In the genomic region with DNA sequence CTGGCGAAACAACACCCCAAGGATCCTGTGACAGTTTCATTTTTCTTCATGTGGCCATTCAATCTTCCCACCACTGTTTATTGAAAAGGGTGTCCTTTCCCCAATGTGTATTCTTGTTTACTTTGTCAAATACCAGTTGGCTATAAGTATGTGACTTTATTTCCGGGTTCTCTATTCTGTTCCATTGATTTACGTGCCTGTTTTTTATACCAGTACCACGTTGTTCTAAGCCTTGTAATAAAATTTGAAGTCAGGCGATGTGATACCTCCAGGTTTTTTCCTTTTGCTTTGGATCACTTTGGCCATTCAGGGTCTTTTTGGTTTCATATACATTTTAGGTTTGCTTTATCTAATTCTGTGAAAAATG, we compare ENCODE assay signal across 17 cellular contexts. TPM values are rescaled to one million over a fixed set of nuclear protein-coding genes. Genes with fewer than 3 reads are reported as not detected.
DNase-seq lines count a peak whose midpoint lies in the region; ATAC-seq and TF ChIP-seq lines count a peak whose summit lies in the region.
"Had no signal": no experiment of that assay in that cellular context is flagged by ENCODE, and none has a peak within 500 bp of the region (broad histone marks: within the 10 kb centered on the region; RNA-seq: fewer than 3 reads in every experiment).

No MANE protein-coding gene starts in this region.

- H3K23ac ChIP-seq in H9 (ENCODE audit: insufficient read length, low read depth, low read length), result no peak overlapping the region

- TF ChIP-seq CTCF in H9 (conservative IDR thresholded peaks at IDR 0.05), result no peak
- TF ChIP-seq CTCF in body of pancreas (IDR thresholded peaks at IDR 0.05), result no peak
- TF ChIP-seq CTCF in CD4-positive, alpha-beta T cell (IDR thresholded peaks at IDR 0.05), result no peak

- H3K9ac ChIP-seq in H9 (ENCODE audit: extremely low read depth, insufficient read length, low read length) (no peak overlapping the region), iPS-20b (ENCODE audit: low read depth, low read length) (no peak overlapping the region), skeletal muscle satellite cell (ENCODE audit: low read depth, low read length) (peak overlapping the region; percentile 11)
- H3K9ac ChIP-seq: KMS-11, neural progenitor cell had no signal

- H3K36me3 ChIP-seq in body of pancreas (replicated peaks in 1 of 2; ENCODE audit: insufficient read depth in 1 of 2, low read depth in 2 of 2) (no peaks in the 10 kb centered on the region), iPS-20b (ENCODE audit: insufficient read depth, low read depth, low read length) (no peaks in the 10 kb centered on the region), skeletal muscle satellite cell (ENCODE audit: insufficient read depth, low read length) (no peaks in the 10 kb centered on the region)
- H3K36me3 ChIP-seq: BE2C, neural progenitor cell, vagina had no signal

- H3K4me1 Mint-ChIP-seq in H9, result peaks cover 4 to 16% of the 10 kb centered on the region in 2 experiments
- no peaks in the 10 kb centered on the region for H3K4me1 Mint-ChIP-seq in CD4-positive, alpha-beta T cell (ENCODE audit: low read depth)
- no peaks in the 10 kb centered on the region for H3K4me1 Mint-ChIP-seq in activated naive CD8-positive, alpha-beta T cell treated with anti-CD3 and anti-CD28 coated beads for 36 hours
- H3K4me1 Mint-ChIP-seq: activated CD4-positive, alpha-beta memory T cell treated with anti-CD3 and anti-CD28 coated beads, Interleukin-2, amount 10 ng/mL, durations not matched to agents 7 days and 5 days; neural progenitor cell had no signal

- H4K5ac ChIP-seq in H9 (ENCODE audit: insufficient read length, low read depth, low read length), result no peak overlapping the region

- CTCF ChIA-PET in CD4-positive, alpha-beta T cell (lab: Charles Lee), result no interaction called here

- no peak overlapping the region for H2BK20ac ChIP-seq in H9 (ENCODE audit: low read depth, low read length, poor library complexity, severe bottlenecking)

- peak overlapping the region in 2 of 3 experiments; percentile 57 to 77; a peak in 2 of 7 replicates for H3K27ac Mint-ChIP-seq in H9
- H3K27ac Mint-ChIP-seq in CD4-positive, alpha-beta T cell, result no peak overlapping the region
- H3K27ac Mint-ChIP-seq in activated naive CD8-positive, alpha-beta T cell treated with anti-CD3 and anti-CD28 coated beads for 36 hours, result no peak overlapping the region
- H3K27ac Mint-ChIP-seq: activated CD4-positive, alpha-beta memory T cell treated with anti-CD3 and anti-CD28 coated beads, Interleukin-2, amount 10 ng/mL, durations not matched to agents 7 days and 5 days; neural progenitor cell had no signal

- H3K4me2 ChIP-seq in H9 (ENCODE audit: insufficient read depth, insufficient read length, low read length) (no peak overlapping the region), skeletal muscle satellite cell (ENCODE audit: low read length) (peak overlapping the region; percentile 64)
- H3K4me2 ChIP-seq: KMS-11 had no signal

- no peaks in the 10 kb centered on the region for H4K20me1 ChIP-seq in H9 (ENCODE audit: control insufficient read depth, insufficient read depth, insufficient read length)

- H3K36me3 Mint-ChIP-seq in H9 (ENCODE audit: insufficient read depth in 1 of 3, low read depth in 3 of 3), result peaks cover 0 to 7% (median 2%) of the 10 kb centered on the region in 3 experiments; a peak in 2 of 7 replicates
- H3K36me3 Mint-ChIP-seq in CD4-positive, alpha-beta T cell (ENCODE audit: low read depth), result no peaks in the 10 kb centered on the region
- no peaks in the 10 kb centered on the region for H3K36me3 Mint-ChIP-seq in activated naive CD8-positive, alpha-beta T cell treated with anti-CD3 and anti-CD28 coated beads for 36 hours
- H3K36me3 Mint-ChIP-seq: neural progenitor cell had no signal

- H2AK5ac ChIP-seq in H9 (ENCODE audit: insufficient read length, low read length), result no peak overlapping the region

- H3K79me2 ChIP-seq in H9 (ENCODE audit: insufficient read depth, low read length), result no peaks in the 10 kb centered on the region

- H3K18ac ChIP-seq in H9 (ENCODE audit: insufficient read length, low read depth, low read length), result no peak overlapping the region

- H3K27ac ChIP-seq in H9 (ENCODE audit: insufficient read length, low read depth, low read length) (no peak overlapping the region), body of pancreas (peak overlapping the region; percentile 71 to 84 (median 80)), iPS-20b (ENCODE audit: low read length) (no peak overlapping the region)
- no peak overlapping the region for H3K27ac ChIP-seq in CD4-positive, alpha-beta T cell (ENCODE audit: low read depth, low read length)
- H3K27ac ChIP-seq: KMS-11, neural progenitor cell, vagina had no signal

- intact Hi-C loops in body of pancreas (cut with DNase I), result no loop called here
- intact Hi-C loops in CD4-positive, alpha-beta T cell (cut with DNase I, micrococcal nuclease), result no loop called here

- no peak overlapping the region for H2BK5ac ChIP-seq in H9 (ENCODE audit: insufficient read length, low read length)

- H3K56ac ChIP-seq in H9 (ENCODE audit: insufficient read length, low read depth, low read length), result no peak overlapping the region

- H3K4me1 ChIP-seq in H9 (ENCODE audit: insufficient read depth, low read length) (no peaks in the 10 kb centered on the region; the same call in 1 of the 2 replicates), body of pancreas (no peaks in the 10 kb centered on the region), iPS-20b (ENCODE audit: insufficient read depth, low read length) (peaks cover 15% of the 10 kb centered on the region; the same call in 1 of the 2 replicates), skeletal muscle satellite cell (ENCODE audit: control insufficient read depth, insufficient read depth, low read length) (peaks cover 5% of the 10 kb centered on the region)
- H3K4me1 ChIP-seq: BE2C, neural progenitor cell had no signal

- peak overlapping the region; percentile 42 to 66 for H3K4me3 Mint-ChIP-seq in H9
- no peak overlapping the region for H3K4me3 Mint-ChIP-seq in CD4-positive, alpha-beta T cell
- no peak overlapping the region for H3K4me3 Mint-ChIP-seq in activated naive CD8-positive, alpha-beta T cell treated with anti-CD3 and anti-CD28 coated beads for 36 hours
- H3K4me3 Mint-ChIP-seq: activated CD4-positive, alpha-beta memory T cell treated with anti-CD3 and anti-CD28 coated beads, Interleukin-2, amount 10 ng/mL, durations not matched to agents 7 days and 5 days; neural progenitor cell had no signal

- no peak overlapping the region for H4K91ac ChIP-seq in H9 (ENCODE audit: insufficient read length, low read depth, low read length)

- no peaks in the 10 kb centered on the region for H3K23me2 ChIP-seq in H9 (ENCODE audit: insufficient read length, low read depth, low read length, poor library complexity, severe bottlenecking)

- no peak overlapping the region for H2BK12ac ChIP-seq in H9 (ENCODE audit: insufficient read length, low read depth, low read length)

- no peaks in the 10 kb centered on the region for H3K79me1 ChIP-seq in H9 (ENCODE audit: insufficient read depth, low read depth, low read length, poor library complexity, severe bottlenecking)

- H2AFZ ChIP-seq in H9 (ENCODE audit: low read length), result no peak overlapping the region

- no peaks in the 10 kb centered on the region for H3K9me3 Mint-ChIP-seq in H9
- H3K9me3 Mint-ChIP-seq in CD4-positive, alpha-beta T cell, result peaks cover 5% of the 10 kb centered on the region
- no peaks in the 10 kb centered on the region for H3K9me3 Mint-ChIP-seq in activated naive CD8-positive, alpha-beta T cell treated with anti-CD3 and anti-CD28 coated beads for 36 hours
- H3K9me3 Mint-ChIP-seq: neural progenitor cell had no signal

- H3K4me3 ChIP-seq in body of pancreas (no peak overlapping the region), iPS-20b (ENCODE audit: low read length) (peak overlapping the region; percentile 55; the same call in 1 of the 2 replicates), skeletal muscle satellite cell (ENCODE audit: low read length) (peak overlapping the region; percentile 57)

- no peak for TF ChIP-seq POLR2A in body of pancreas (IDR thresholded peaks at IDR 0.05)

- POLR2A ChIA-PET in CD4-positive, alpha-beta T cell (lab: Charles Lee), result interaction anchor here (0.7 kb wide), 1 partner anchor 975 kb away, joined by 3 read pairs; no protein-coding TSS in a partner anchor

- H3K4ac ChIP-seq in H9 (ENCODE audit: low read depth, low read length), result no peak overlapping the region

- H3K27me3 Mint-ChIP-seq in H9 (ENCODE audit: low read depth), result no peaks in the 10 kb centered on the region
- H3K27me3 Mint-ChIP-seq in CD4-positive, alpha-beta T cell, result no peaks in the 10 kb centered on the region
- H3K27me3 Mint-ChIP-seq in activated naive CD8-positive, alpha-beta T cell treated with anti-CD3 and anti-CD28 coated beads for 36 hours, result peaks cover 6% of the 10 kb centered on the region
- H3K27me3 Mint-ChIP-seq: activated CD4-positive, alpha-beta memory T cell treated with anti-CD3 and anti-CD28 coated beads, Interleukin-2, amount 10 ng/mL, durations not matched to agents 7 days and 5 days had no signal

- H3K27me3 ChIP-seq in H9 (ENCODE audit: insufficient read depth, low read length) (no peaks in the 10 kb centered on the region), body of pancreas (no peaks in the 10 kb centered on the region), iPS-20b (ENCODE audit: insufficient read depth, low read length) (no peaks in the 10 kb centered on the region), skeletal muscle satellite cell (ENCODE audit: control insufficient read depth, insufficient read depth, low read length) (no peaks in the 10 kb centered on the region)
- H3K27me3 ChIP-seq in CD4-positive, alpha-beta T cell (ENCODE audit: control insufficient read depth, insufficient read depth, low read length), result no peaks in the 10 kb centered on the region
- H3K27me3 ChIP-seq: BE2C, neural progenitor cell, vagina had no signal

- no CpG with 5 or more reads among the region's 5 CpGs for WGBS in H9 (ENCODE audit: extremely low coverage, insufficient read length, low lambda C conversion rate)
- WGBS in body of pancreas, 2 donors, result 31 to 32% methylated on average over 5 of the region's 5 CpGs

- H2BK15ac ChIP-seq in H9 (ENCODE audit: low read depth, low read length), result no peak overlapping the region

- H2BK120ac ChIP-seq in H9 (ENCODE audit: low read depth, low read length, poor library complexity, severe bottlenecking), result no peak overlapping the region

- no peak overlapping the region for H4K8ac ChIP-seq in H9 (replicated peaks; ENCODE audit: insufficient read length, low read depth, low read length)

- H3K9me3 ChIP-seq in H9 (ENCODE audit: control insufficient read depth, low read depth, low read length) (no peaks in the 10 kb centered on the region), body of pancreas (no peaks in the 10 kb centered on the region), iPS-20b (ENCODE audit: insufficient read depth, low read depth, low read length) (no peaks in the 10 kb centered on the region), skeletal muscle satellite cell (replicated peaks; ENCODE audit: low read length) (no peaks in the 10 kb centered on the region)
- H3K9me3 ChIP-seq in CD4-positive, alpha-beta T cell (ENCODE audit: control insufficient read depth, low read length), result no peaks in the 10 kb centered on the region
- H3K9me3 ChIP-seq: BE2C, vagina had no signal

- H3T11ph ChIP-seq in H9 (ENCODE audit: low read length), result no peak overlapping the region

- DNase-seq in H9 (no peak), body of pancreas (no peak), DMS114 treated with DMSO at 0.1 percent for 48 hours (lab: John Stamatoyannopoulos, UW; ENCODE audit: unreplicated experiment) (no peak)
- DNase-seq in CD4-positive, alpha-beta T cell, result no peak
- DNase-seq in activated T-cell treated with anti-CD3 and anti-CD28 coated beads, Interleukin-2, amount 50 U/mL, for 1 hour, result no peak
- DNase-seq in activated naive CD8-positive, alpha-beta T cell treated with anti-CD3 and anti-CD28 coated beads for 36 hours, result no peak
- DNase-seq: activated CD4-positive, alpha-beta memory T cell treated with anti-CD3 and anti-CD28 coated beads, Interleukin-2, amount 10 ng/mL, durations not matched to agents 7 days and 5 days; BE2C; DND-41; NCI-H1436; NCI-H524 treated with DMSO at 0.1 percent for 48 hours; stimulated activated CD4-positive, alpha-beta T cell treated with anti-CD3 and anti-CD28 coated beads, Interleukin-4, amount 100 ng/mL, for 4 hours had no signal

- H3K14ac ChIP-seq in H9 (ENCODE audit: insufficient read depth, low read length), result no peak overlapping the region

- peak; percentile 41 for ATAC-seq in body of pancreas
- ATAC-seq in CD4-positive, alpha-beta T cell (ENCODE audit: poor library complexity), result no peak

RNA-seq across cellular contexts. Expression of gene MGAT4C, which starts 9.1 kb away (rescaled TPM):
- 1.3 and 2.1 TPM in 2 replicates for total RNA-seq in H9 (2021)
- 1 to 10 TPM in 1 of 2 donors, under 1 TPM in 1; under 0.01 to 3.1 TPM for total RNA-seq in body of pancreas
- not detected in 2 replicates for total RNA-seq in skeletal muscle satellite cell (2012; rRNA removed)
- not detected for total RNA-seq in CD4-positive, alpha-beta T cell
- total RNA-seq in activated naive CD8-positive, alpha-beta T cell treated with anti-CD3 and anti-CD28 coated beads for 36 hours, result not detected
- total RNA-seq: activated CD4-positive, alpha-beta memory T cell treated with anti-CD3 and anti-CD28 coated beads, Interleukin-2, amount 10 ng/mL, durations not matched to agents 7 days and 5 days had no signal

Comparison
In these comparisons a context has a peak if more than half of its experiments do, and no peak if none do; other contexts are left out.
1. H3K27ac ChIP-seq: peak in body of pancreas (4 of 4); none in H9 (single experiment), iPS-20b (single experiment) and CD4-positive, alpha-beta T cell (single experiment).
2. H3K27ac Mint-ChIP-seq: peak in H9 (2 of 3); none in CD4-positive, alpha-beta T cell (single experiment) and activated naive CD8-positive, alpha-beta T cell treated with anti-CD3 and anti-CD28 coated beads for 36 hours (single experiment).
3. H3K4me3 Mint-ChIP-seq: peak in H9 (2 of 2); none in CD4-positive, alpha-beta T cell (single experiment) and activated naive CD8-positive, alpha-beta T cell treated with anti-CD3 and anti-CD28 coated beads for 36 hours (single experiment).
4. H3K4me3 ChIP-seq: peak in iPS-20b (single experiment) and skeletal muscle satellite cell (single experiment); none in body of pancreas (0 of 2).